Comparison of ENCODE assay signal across 8 cellular contexts in the genomic region with DNA sequence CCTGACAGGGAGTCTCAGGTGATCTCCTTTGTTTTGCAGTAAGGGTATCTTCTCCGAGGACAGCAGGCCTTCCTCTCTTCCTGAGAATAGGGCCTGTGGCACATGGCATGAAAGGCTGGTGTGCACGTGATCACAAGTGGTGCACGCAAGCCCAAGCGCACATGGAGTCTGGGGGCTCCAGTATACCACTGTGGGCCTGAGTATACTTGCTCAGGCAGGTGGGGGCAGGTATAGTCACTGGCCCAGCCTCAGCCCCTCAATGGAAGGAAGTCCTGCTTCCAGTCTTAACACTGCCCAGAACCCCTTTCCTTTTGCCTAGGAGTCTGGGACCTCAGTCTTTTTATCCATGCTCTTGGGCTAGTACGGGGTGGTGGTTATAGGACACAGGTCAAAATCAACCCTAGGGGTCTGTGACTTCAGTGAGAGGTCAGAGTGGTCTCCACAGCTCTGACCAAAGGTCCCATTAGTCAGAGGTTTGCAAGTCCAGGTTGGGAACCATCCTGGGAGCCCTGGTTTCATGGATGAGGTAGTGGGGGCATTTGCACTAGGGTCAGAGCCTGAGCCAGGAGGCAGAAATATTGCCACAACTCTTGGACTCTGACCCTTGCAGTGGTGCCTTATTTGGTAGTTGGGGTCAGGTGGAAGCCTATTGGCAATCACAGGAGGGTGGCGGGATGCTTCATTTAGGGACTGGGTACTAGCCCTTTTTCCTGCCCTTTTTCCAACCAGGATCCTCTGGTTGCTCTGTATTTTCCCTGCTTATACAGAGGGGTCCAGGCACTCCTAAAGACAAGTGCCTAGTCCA. TPM values are rescaled to one million over a fixed set of nuclear protein-coding genes. Genes with fewer than 3 reads are reported as not detected.
DNase-seq lines count a peak whose midpoint lies in the region; ATAC-seq and TF ChIP-seq lines count a peak whose summit lies in the region.

No MANE protein-coding gene starts in this region.

- H3K36me3 ChIP-seq in GM23248 (ENCODE audit: low read depth) (no peaks in the 10 kb centered on the region; the same call in 1 of the 2 replicates), gastrocnemius medialis (peaks cover 0 to 9% of the 10 kb centered on the region in 2 donors)

- no peak for TF ChIP-seq POLR2A in gastrocnemius medialis (IDR thresholded peaks at IDR 0.05)

- H3K4me1 ChIP-seq in GM23248 (ENCODE audit: insufficient read depth): peaks cover 11% of the 10 kb centered on the region
- peaks cover 23 to 32% of the 10 kb centered on the region in 2 donors for H3K4me1 ChIP-seq in gastrocnemius medialis

- H3K4me3 ChIP-seq in GM23248 (peak overlapping the region; percentile 94), foreskin fibroblast (ENCODE audit: low read depth in 1 of 2, low read length in 2 of 2) (peak overlapping the region; percentile 86 to 91), gastrocnemius medialis (peak overlapping the region; percentile 64 to 88 (median 81))

- H3K27me3 ChIP-seq in GM23248 (replicated peaks; ENCODE audit: insufficient read depth): no peaks in the 10 kb centered on the region
- H3K27me3 ChIP-seq in gastrocnemius medialis: no peaks in the 10 kb centered on the region

- intact Hi-C loops in gastrocnemius medialis (cut with DNase I; ENCODE audit: low total_unique reads): loop anchor here (1.0 to 5.0 kb wide), 2 partner anchors 75 to 191 kb away; a partner anchor contains a TSS

- H3K9me3 ChIP-seq in GM23248 (ENCODE audit: low read depth): no peaks in the 10 kb centered on the region
- H3K9me3 ChIP-seq in gastrocnemius medialis: no peaks in the 10 kb centered on the region

- H3K27ac ChIP-seq in GM23248 (no peak overlapping the region), VCaP (peak overlapping the region; percentile 82; the same call in 1 of the 2 replicates), gastrocnemius medialis (peak overlapping the region; percentile 80 to 92 (median 86))

- ATAC-seq in gastrocnemius medialis: no peak
- ATAC-seq in GM21786 (IDR thresholded peaks at IDR 0.05; ENCODE audit: unreplicated experiment): no peak
- no peak for ATAC-seq in esophagus mucosa

- peak overlapping the region; percentile 94; the same call in 1 of the 2 replicates for H3K9ac ChIP-seq in GM23248

- H3K79me2 ChIP-seq in GM23248 (ENCODE audit: insufficient read depth): peaks cover 47% of the 10 kb centered on the region

- H4K20me1 ChIP-seq in GM23248 (ENCODE audit: insufficient read depth): no peaks in the 10 kb centered on the region

- H3F3A ChIP-seq in GM23248 (ENCODE audit: insufficient read depth): no peaks in the 10 kb centered on the region

- DNase-seq in GM23248 (no peak), foreskin fibroblast (no peak), gastrocnemius medialis (no peak), nucleus accumbens (lab: John Stamatoyannopoulos, UW) (no peak)
- no peak for DNase-seq in stimulated activated CD4-positive, alpha-beta T cell treated with anti-CD3 and anti-CD28 coated beads, Interleukin-4, amount 100 ng/mL, for 24 hours

- 91 to 97% methylated on average over 6 of the region's 6 CpGs for WGBS in GM23248 (ENCODE audit: low coverage in 1 of 2, low lambda C conversion rate in 2 of 2, missing lambda C conversion rate in 2 of 2), 2 experiments

- H3K9me2 ChIP-seq in GM23248 (ENCODE audit: insufficient read depth): no peaks in the 10 kb centered on the region

- H2AFZ ChIP-seq in GM23248: peak overlapping the region; percentile 100

- TF ChIP-seq CTCF in VCaP (conservative IDR thresholded peaks at IDR 0.05) (no peak), foreskin fibroblast (IDR thresholded peaks at IDR 0.05; ENCODE audit: low read depth, low read length) (no peak), gastrocnemius medialis (IDR thresholded peaks at IDR 0.05 in 4 of 5, conservative IDR thresholded peaks at IDR 0.05 in 1 of 5) (no peak)

- in situ Hi-C loops in GM23248 (cut with MboI): loop anchor here (25.0 kb wide), 1 partner anchor 270 kb away; a partner anchor contains a TSS
- in situ Hi-C loops in gastrocnemius medialis (cut with MboI; ENCODE audit: low sequenced_read_pairs in 4 of 4): loop anchor here (10.0 kb wide), 2 partner anchors 278 to 288 kb away; no protein-coding TSS in a partner anchor

- peak overlapping the region; percentile 74 for H3K4me2 ChIP-seq in GM23248 (ENCODE audit: unreplicated experiment)

RNA-seq across cellular contexts. Expression of a gene that starts 0.8 kb away (rescaled TPM):
- 35.4 and 39.7 TPM in 2 replicates for total RNA-seq in GM23248 (2014; rRNA removed; shearing (Covaris generic))
- polyA plus RNA-seq in GM23248 (2016; fragmentation: Nextera tagmentation; extraction: Ambion mirVana): 1.5 and 1.7 TPM in 2 replicates
- total RNA-seq in gastrocnemius medialis (10 to 100 TPM; 20.0 to 31.0 (median 22.0) TPM), esophagus mucosa (15.7 TPM)

RNA-seq across cellular contexts. Expression of a gene that starts 4.4 kb away (rescaled TPM):
- total RNA-seq in GM23248 (2014; rRNA removed; shearing (Covaris generic)): 19.5 and 22.5 TPM in 2 replicates
- 13.5 and 15.4 TPM in 2 replicates for polyA plus RNA-seq in GM23248 (2016; fragmentation: Nextera tagmentation; extraction: Ambion mirVana)
- total RNA-seq in gastrocnemius medialis: 10 to 100 TPM; 15.8 to 35.8 (median 26.0) TPM
- total RNA-seq in esophagus mucosa: 39.6 TPM

RNA-seq across cellular contexts. Expression of a gene that starts 34.1 kb away (rescaled TPM):
- 894 and 1,064 TPM in 2 replicates for total RNA-seq in GM23248 (2014; rRNA removed; shearing (Covaris generic))
- polyA plus RNA-seq in GM23248 (2016; fragmentation: Nextera tagmentation; extraction: Ambion mirVana): 539 and 542 TPM in 2 replicates
- total RNA-seq in gastrocnemius medialis: 100 to 1,000 TPM; 154 to 355 (median 243) TPM
- total RNA-seq in esophagus mucosa: 69.7 TPM

RNA-seq across cellular contexts. Expression of a gene that starts 46.3 kb away (rescaled TPM):
- 31.6 and 46.4 TPM in 2 replicates for total RNA-seq in GM23248 (2014; rRNA removed; shearing (Covaris generic))
- 16.3 and 17.0 TPM in 2 replicates for polyA plus RNA-seq in GM23248 (2016; fragmentation: Nextera tagmentation; extraction: Ambion mirVana)
- total RNA-seq in gastrocnemius medialis (100 to 1,000 TPM; 100 to 188 (median 128) TPM), esophagus mucosa (36.2 TPM)
